Comparison of ENCODE assay signal across 24 cellular contexts in genomic region chr3:140225996-140226395, GRCh38.
A peak's percentile ranks its signal among the peaks of the same experiment; 100 is the strongest.
DNase-seq lines count a peak whose midpoint lies in the region; TF ChIP-seq lines count a peak whose summit lies in the region.
"Had no signal": no experiment of that assay in that cellular context is flagged by ENCODE, and none has a peak within 500 bp of the region (broad histone marks: within the 10 kb centered on the region; RNA-seq: fewer than 3 reads in every experiment).

No MANE protein-coding gene starts in this region.

- TF ChIP-seq CTCF in endodermal cell (conservative IDR thresholded peaks at IDR 0.05): peak; percentile 28

- no peaks in the 10 kb centered on the region for H3K4me1 Mint-ChIP-seq in endodermal cell
- H3K4me1 Mint-ChIP-seq: CD14-positive monocyte; CD4-positive, alpha-beta memory T cell; CD4-positive, CD25-positive, alpha-beta regulatory T cell; CD8-positive, alpha-beta memory T cell had no signal

- no peaks in the 10 kb centered on the region for H3K9me3 ChIP-seq in adipocyte (ENCODE audit: control insufficient read depth, low read length)
- H3K9me3 ChIP-seq in endodermal cell (ENCODE audit: control insufficient read depth, low read length): peaks cover 6% of the 10 kb centered on the region
- H3K9me3 ChIP-seq: BE2C had no signal

- H3K4me3 ChIP-seq in adipocyte (ENCODE audit: low read length): no peak overlapping the region
- H3K4me3 ChIP-seq in endodermal cell (ENCODE audit: low read length): no peak overlapping the region
- H3K4me3 ChIP-seq: BLaER1, GM12878 had no signal

- H3K27ac ChIP-seq in endodermal cell (ENCODE audit: low read depth, low read length): no peak overlapping the region
- H3K27ac ChIP-seq: BLaER1 had no signal

- peaks cover 11% of the 10 kb centered on the region for H3K27me3 Mint-ChIP-seq in endodermal cell (ENCODE audit: insufficient read depth)
- H3K27me3 Mint-ChIP-seq: CD4-positive, alpha-beta memory T cell; CD4-positive, CD25-positive, alpha-beta regulatory T cell had no signal

- no peaks in the 10 kb centered on the region for H3K36me3 Mint-ChIP-seq in endodermal cell (ENCODE audit: low read depth)
- H3K36me3 Mint-ChIP-seq: CD14-positive monocyte; CD4-positive, alpha-beta memory T cell; CD4-positive, CD25-positive, alpha-beta regulatory T cell; CD8-positive, alpha-beta memory T cell had no signal

- no peak overlapping the region for H3K4me3 Mint-ChIP-seq in endodermal cell
- H3K4me3 Mint-ChIP-seq: CD14-positive monocyte; CD4-positive, alpha-beta memory T cell; CD4-positive, CD25-positive, alpha-beta regulatory T cell; CD8-positive, alpha-beta memory T cell had no signal

- H3K4me1 ChIP-seq in adipocyte (ENCODE audit: control insufficient read depth, insufficient read depth, low read length) (no peaks in the 10 kb centered on the region), endodermal cell (ENCODE audit: control insufficient read depth, insufficient read depth, low read length) (no peaks in the 10 kb centered on the region)
- H3K4me1 ChIP-seq: BE2C had no signal

- peaks cover 26% of the 10 kb centered on the region for H3K9me3 Mint-ChIP-seq in endodermal cell

- H3K27ac Mint-ChIP-seq in endodermal cell: no peak overlapping the region
- H3K27ac Mint-ChIP-seq: CD14-positive monocyte; CD4-positive, alpha-beta memory T cell; CD4-positive, CD25-positive, alpha-beta regulatory T cell; CD8-positive, alpha-beta memory T cell had no signal

- peaks cover 10% of the 10 kb centered on the region for H3K27me3 ChIP-seq in adipocyte (replicated peaks; ENCODE audit: control insufficient read depth, insufficient read depth, low read length)
- H3K27me3 ChIP-seq in endodermal cell (ENCODE audit: control insufficient read depth, insufficient read depth, low read length, poor library complexity, severe bottlenecking): no peaks in the 10 kb centered on the region
- H3K27me3 ChIP-seq: BE2C, BLaER1 had no signal

- DNase-seq in SW480 (ENCODE audit: low spot score) (peak; percentile 80), adipocyte (ENCODE audit: low read depth) (peak; percentile 17), endodermal cell (no peak), NCI-H524 treated with DMSO at 0.1 percent for 48 hours (lab: John Stamatoyannopoulos, UW) (no peak), activated gamma-delta T cell treated with Interleukin-2 at 50 U/mL for 16 hours (no peak), NCI-H446 treated with DMSO at 0.1 percent for 48 hours (lab: John Stamatoyannopoulos, UW) (no peak)
- DNase-seq: 8988T; ACHN; BE2C; C1 segment of cervical spinal cord; CD4-positive, alpha-beta memory T cell; CD4-positive, CD25-positive, alpha-beta regulatory T cell; CD8-positive, alpha-beta memory T cell; COR-L47; DMS 273 treated with DMSO at 0.1 percent for 48 hours; DMS153; DMS53; DMS79; DND-41; EL; GDM1 had no signal

- no peaks in the 10 kb centered on the region for H3K36me3 ChIP-seq in adipocyte (ENCODE audit: control insufficient read depth, insufficient read depth, low read length, severe bottlenecking)
- H3K36me3 ChIP-seq in endodermal cell (ENCODE audit: control insufficient read depth, insufficient read depth, low read length): no peaks in the 10 kb centered on the region
- H3K36me3 ChIP-seq: BE2C, BLaER1 had no signal

- H3K9ac ChIP-seq in adipocyte (ENCODE audit: low read length): no peak overlapping the region
- H3K9ac ChIP-seq in endodermal cell (ENCODE audit: extremely low read depth, low read length, poor library complexity, severe bottlenecking): no peak overlapping the region
- H3K9ac ChIP-seq: BLaER1 had no signal

Comparison
In these comparisons a context has a peak if more than half of its experiments do, and no peak if none do; other contexts are left out.
1. DNase-seq: peak in SW480 (single experiment) and adipocyte (single experiment); none in endodermal cell (single experiment), NCI-H524 treated with DMSO at 0.1 percent for 48 hours (single experiment), activated gamma-delta T cell treated with Interleukin-2 at 50 U/mL for 16 hours (single experiment) and NCI-H446 treated with DMSO at 0.1 percent for 48 hours (single experiment).